Comparison of ENCODE assay signal across 1 cellular context in genomic region chr7:75879771-75880184, GRCh38.
A peak's percentile ranks its signal among the peaks of the same experiment; 100 is the strongest.
TF ChIP-seq lines count a peak whose summit lies in the region.

No MANE protein-coding gene starts in this region.

TF ChIP-seq in K562, 482 proteins besides CTCF, POLR2A, EP300 and RAD21 (continued from another document and continues in another):
- TF ChIP-seq MCM3 (IDR thresholded peaks at IDR 0.05) (no peak), ZNF707 (CRISPR knock-in tag; conservative IDR thresholded peaks at IDR 0.05) (no peak), NFATC3 (IDR thresholded peaks at IDR 0.05) (no peak), HLTF (IDR thresholded peaks at IDR 0.05) (no peak), RBBP5 (IDR thresholded peaks at IDR 0.05; ENCODE audit: borderline replicate concordance, insufficient read depth, low read length, poor library complexity, severe bottlenecking) (no peak), ZNF282 (CRISPR knock-in tag; IDR thresholded peaks at IDR 0.05) (no peak), CREB5 (CRISPR knock-in tag; IDR thresholded peaks at IDR 0.05) (no peak), ATF6 (CRISPR knock-in tag; IDR thresholded peaks at IDR 0.05) (no peak), U2AF2 (optimal IDR thresholded peaks at IDR 0.05; ENCODE audit: low read depth, low read length) (no peak), ZNF184 (CRISPR knock-in tag; IDR thresholded peaks at IDR 0.05) (no peak), POLR2G (IDR thresholded peaks at IDR 0.05; ENCODE audit: low read depth, low read length) (no peak), FOXK2 (conservative IDR thresholded peaks at IDR 0.05 in 1 of 2, IDR thresholded peaks at IDR 0.05 in 1 of 2; ENCODE audit: low read depth in 2 of 2) (0 out of 4 replicates have a peak, but pooled peaks of 1 of the 2 experiments have one; percentile 42), MYBL2 (IDR thresholded peaks at IDR 0.05; ENCODE audit: low read depth) (no peak), MYBL2 (CRISPR knock-in tag; IDR thresholded peaks at IDR 0.05; ENCODE audit: borderline replicate concordance) (no peak), ERF (CRISPR knock-in tag; IDR thresholded peaks at IDR 0.05) (no peak), TEAD1 (CRISPR knock-in tag; IDR thresholded peaks at IDR 0.05) (0 out of 4 replicates have a peak, but pooled peaks of 1 of the 2 experiments have one; percentile 51), PRDM10 (IDR thresholded peaks at IDR 0.05; ENCODE audit: partially characterized antibody) (peak; percentile 11), ZBTB40 (IDR thresholded peaks at IDR 0.05) (0 out of 2 replicates have a peak, but pooled peaks have one; percentile 0), ZBTB40 (CRISPR knock-in tag; IDR thresholded peaks at IDR 0.05) (no peak), CTCFL (IDR thresholded peaks at IDR 0.05; ENCODE audit: borderline replicate concordance, insufficient read depth, low read depth, low read length, poor library complexity, severe bottlenecking) (no peak), KHSRP (IDR thresholded peaks at IDR 0.05) (no peak), NKRF (IDR thresholded peaks at IDR 0.05; ENCODE audit: borderline replicate concordance) (no peak), CREB1 (IDR thresholded peaks at IDR 0.05) (peak; percentile 60; the same call in 1 of the 2 replicates), CREB1 (CRISPR knock-in tag; IDR thresholded peaks at IDR 0.05) (peak; percentile 69), FOXP1 (CRISPR knock-in tag; IDR thresholded peaks at IDR 0.05) (no peak), DPF2 (IDR thresholded peaks at IDR 0.05) (peak; percentile 73), ZNF431 (CRISPR knock-in tag; IDR thresholded peaks at IDR 0.05) (no peak), SOX6 (IDR thresholded peaks at IDR 0.05) (peak; percentile 68; the same call in 1 of the 2 replicates), ZNF592 (IDR thresholded peaks at IDR 0.05) (no peak)
